1 cellular context compared by ENCODE assay signal in the genomic region with DNA sequence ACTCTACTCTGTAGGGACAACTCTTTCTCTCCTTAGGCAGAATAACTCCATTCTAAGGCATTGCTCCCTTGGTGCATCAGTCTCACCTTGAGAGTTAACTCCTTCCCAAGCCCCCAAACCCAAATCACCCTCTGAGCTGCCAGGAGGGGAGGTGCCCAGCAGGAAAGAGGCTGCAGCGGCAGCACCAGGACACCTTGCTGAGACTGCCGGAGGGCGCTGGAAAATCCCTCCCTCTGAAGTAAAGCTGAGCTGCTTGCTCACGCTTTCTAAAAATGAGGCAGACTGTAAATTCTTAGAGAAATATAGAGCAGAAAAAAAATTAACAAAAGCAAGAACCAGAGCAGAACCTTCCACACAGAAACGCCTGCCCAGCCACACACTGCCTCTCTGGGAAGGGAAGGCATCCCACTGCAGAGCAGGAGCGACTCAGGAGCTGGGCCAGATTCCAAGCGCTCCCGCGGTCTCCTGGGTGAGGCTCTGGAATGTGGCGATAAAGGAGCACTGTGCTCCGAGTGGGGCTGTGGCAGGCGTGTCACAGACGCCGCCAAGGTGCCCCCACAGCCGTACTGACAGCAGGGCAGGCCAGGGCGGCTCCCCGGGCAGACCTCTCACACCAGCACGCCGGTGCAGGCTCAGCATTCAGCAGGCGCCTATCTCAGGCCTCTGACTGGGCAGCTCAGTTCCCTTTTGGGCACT.
TF ChIP-seq lines count a peak whose summit lies in the region.

No MANE protein-coding gene starts in this region.

TF ChIP-seq in SK-N-SH, 30 proteins besides CTCF, POLR2A, EP300 and RAD21 (continued from another document):
- TF ChIP-seq, protein P1, sequence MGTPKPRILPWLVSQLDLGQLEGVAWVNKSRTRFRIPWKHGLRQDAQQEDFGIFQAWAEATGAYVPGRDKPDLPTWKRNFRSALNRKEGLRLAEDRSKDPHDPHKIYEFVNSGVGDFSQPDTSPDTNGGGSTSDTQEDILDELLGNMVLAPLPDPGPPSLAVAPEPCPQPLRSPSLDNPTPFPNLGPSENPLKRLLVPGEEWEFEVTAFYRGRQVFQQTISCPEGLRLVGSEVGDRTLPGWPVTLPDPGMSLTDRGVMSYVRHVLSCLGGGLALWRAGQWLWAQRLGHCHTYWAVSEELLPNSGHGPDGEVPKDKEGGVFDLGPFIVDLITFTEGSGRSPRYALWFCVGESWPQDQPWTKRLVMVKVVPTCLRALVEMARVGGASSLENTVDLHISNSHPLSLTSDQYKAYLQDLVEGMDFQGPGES (IDR thresholded peaks at IDR 0.05; ENCODE audit: low read depth, low read length) = no peak
- TF ChIP-seq, protein P2, sequence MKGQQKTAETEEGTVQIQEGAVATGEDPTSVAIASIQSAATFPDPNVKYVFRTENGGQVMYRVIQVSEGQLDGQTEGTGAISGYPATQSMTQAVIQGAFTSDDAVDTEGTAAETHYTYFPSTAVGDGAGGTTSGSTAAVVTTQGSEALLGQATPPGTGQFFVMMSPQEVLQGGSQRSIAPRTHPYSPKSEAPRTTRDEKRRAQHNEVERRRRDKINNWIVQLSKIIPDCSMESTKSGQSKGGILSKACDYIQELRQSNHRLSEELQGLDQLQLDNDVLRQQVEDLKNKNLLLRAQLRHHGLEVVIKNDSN (IDR thresholded peaks at IDR 0.05; ENCODE audit: borderline replicate concordance, low read depth) = no peak
- TF ChIP-seq TCF12 (IDR thresholded peaks at IDR 0.05) (peak; percentile 60; the same call in 1 of the 2 replicates), EZH2phosphoT487 (IDR thresholded peaks at IDR 0.05; ENCODE audit: borderline replicate concordance, low read depth) (no peak), FOXM1 (IDR thresholded peaks at IDR 0.05; ENCODE audit: low read depth) (no peak), SIN3A (IDR thresholded peaks at IDR 0.05; ENCODE audit: borderline replicate concordance, low read depth, low read length) (no peak), FOXJ3 (CRISPR knock-in tag; IDR thresholded peaks at IDR 0.05) (no peak), TAF1 (IDR thresholded peaks at IDR 0.05; ENCODE audit: borderline replicate concordance, low read depth, low read length) (no peak), FOSL2 (IDR thresholded peaks at IDR 0.05; ENCODE audit: borderline replicate concordance, low read depth) (no peak; the same call in 1 of the 2 replicates), RXRA (IDR thresholded peaks at IDR 0.05; ENCODE audit: borderline replicate concordance, low read depth) (no peak), GABPA (IDR thresholded peaks at IDR 0.05; ENCODE audit: low read depth) (no peak), ELF1 (IDR thresholded peaks at IDR 0.05) (no peak), CHD2 (IDR thresholded peaks at IDR 0.05; ENCODE audit: low read length, partially characterized antibody) (no peak), RCOR1 (IDR thresholded peaks at IDR 0.05; ENCODE audit: low read length) (no peak), NFIC (IDR thresholded peaks at IDR 0.05; ENCODE audit: borderline replicate concordance) (peak; percentile 89), POLR2AphosphoS5 (IDR thresholded peaks at IDR 0.05; ENCODE audit: low read depth, low read length) (no peak), NRF1 (IDR thresholded peaks at IDR 0.05; ENCODE audit: low read depth, low read length) (no peak), GATA2 (CRISPR knock-in tag; IDR thresholded peaks at IDR 0.05) (no peak)
- TF ChIP-seq, protein P3, sequence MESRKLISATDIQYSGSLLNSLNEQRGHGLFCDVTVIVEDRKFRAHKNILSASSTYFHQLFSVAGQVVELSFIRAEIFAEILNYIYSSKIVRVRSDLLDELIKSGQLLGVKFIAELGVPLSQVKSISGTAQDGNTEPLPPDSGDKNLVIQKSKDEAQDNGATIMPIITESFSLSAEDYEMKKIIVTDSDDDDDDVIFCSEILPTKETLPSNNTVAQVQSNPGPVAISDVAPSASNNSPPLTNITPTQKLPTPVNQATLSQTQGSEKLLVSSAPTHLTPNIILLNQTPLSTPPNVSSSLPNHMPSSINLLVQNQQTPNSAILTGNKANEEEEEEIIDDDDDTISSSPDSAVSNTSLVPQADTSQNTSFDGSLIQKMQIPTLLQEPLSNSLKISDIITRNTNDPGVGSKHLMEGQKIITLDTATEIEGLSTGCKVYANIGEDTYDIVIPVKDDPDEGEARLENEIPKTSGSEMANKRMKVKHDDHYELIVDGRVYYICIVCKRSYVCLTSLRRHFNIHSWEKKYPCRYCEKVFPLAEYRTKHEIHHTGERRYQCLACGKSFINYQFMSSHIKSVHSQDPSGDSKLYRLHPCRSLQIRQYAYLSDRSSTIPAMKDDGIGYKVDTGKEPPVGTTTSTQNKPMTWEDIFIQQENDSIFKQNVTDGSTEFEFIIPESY (IDR thresholded peaks at IDR 0.05; ENCODE audit: borderline replicate concordance, low read depth) = peak; percentile 77; the same call in 1 of the 2 replicates
- TF ChIP-seq, protein P4, sequence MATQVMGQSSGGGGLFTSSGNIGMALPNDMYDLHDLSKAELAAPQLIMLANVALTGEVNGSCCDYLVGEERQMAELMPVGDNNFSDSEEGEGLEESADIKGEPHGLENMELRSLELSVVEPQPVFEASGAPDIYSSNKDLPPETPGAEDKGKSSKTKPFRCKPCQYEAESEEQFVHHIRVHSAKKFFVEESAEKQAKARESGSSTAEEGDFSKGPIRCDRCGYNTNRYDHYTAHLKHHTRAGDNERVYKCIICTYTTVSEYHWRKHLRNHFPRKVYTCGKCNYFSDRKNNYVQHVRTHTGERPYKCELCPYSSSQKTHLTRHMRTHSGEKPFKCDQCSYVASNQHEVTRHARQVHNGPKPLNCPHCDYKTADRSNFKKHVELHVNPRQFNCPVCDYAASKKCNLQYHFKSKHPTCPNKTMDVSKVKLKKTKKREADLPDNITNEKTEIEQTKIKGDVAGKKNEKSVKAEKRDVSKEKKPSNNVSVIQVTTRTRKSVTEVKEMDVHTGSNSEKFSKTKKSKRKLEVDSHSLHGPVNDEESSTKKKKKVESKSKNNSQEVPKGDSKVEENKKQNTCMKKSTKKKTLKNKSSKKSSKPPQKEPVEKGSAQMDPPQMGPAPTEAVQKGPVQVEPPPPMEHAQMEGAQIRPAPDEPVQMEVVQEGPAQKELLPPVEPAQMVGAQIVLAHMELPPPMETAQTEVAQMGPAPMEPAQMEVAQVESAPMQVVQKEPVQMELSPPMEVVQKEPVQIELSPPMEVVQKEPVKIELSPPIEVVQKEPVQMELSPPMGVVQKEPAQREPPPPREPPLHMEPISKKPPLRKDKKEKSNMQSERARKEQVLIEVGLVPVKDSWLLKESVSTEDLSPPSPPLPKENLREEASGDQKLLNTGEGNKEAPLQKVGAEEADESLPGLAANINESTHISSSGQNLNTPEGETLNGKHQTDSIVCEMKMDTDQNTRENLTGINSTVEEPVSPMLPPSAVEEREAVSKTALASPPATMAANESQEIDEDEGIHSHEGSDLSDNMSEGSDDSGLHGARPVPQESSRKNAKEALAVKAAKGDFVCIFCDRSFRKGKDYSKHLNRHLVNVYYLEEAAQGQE (IDR thresholded peaks at IDR 0.05; ENCODE audit: low read depth, low read length) = no peak
